16 cellular contexts compared by ENCODE assay signal in the genomic region with DNA sequence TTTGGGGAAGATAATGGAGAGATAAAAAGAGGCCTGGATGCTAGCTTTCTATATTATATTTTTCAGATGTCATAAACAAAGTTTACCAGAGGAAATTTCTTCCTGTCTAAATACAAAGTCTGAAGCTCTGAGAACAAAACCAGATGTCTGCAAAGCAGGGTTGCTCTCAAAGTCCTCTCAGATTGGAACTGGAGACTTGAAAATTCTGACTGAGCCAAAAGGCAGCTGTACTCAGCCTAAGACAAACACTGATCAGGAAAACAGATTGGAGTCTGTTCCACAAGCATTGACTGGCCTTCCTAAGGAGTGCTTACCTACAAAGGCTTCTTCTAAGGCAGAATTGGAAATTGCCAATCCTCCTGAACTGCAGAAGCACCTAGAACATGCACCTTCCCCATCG.
"Had no signal": no experiment of that assay in that cellular context is flagged by ENCODE, and none has a peak within 500 bp of the region (broad histone marks: within the 10 kb centered on the region; RNA-seq: fewer than 3 reads in every experiment).

No MANE protein-coding gene starts in this region.

- H3K9me3 Mint-ChIP-seq: neural crest cell; stimulated activated naive B cell treated with anti-CD40 and anti-IgM and Interleukin-4, amounts not matched to agents 10 μg/mL and 1 μg/mL and 100 μg/mL, for 72 hours had no signal

- FAIRE-seq: astrocyte had no signal

- DNase-seq: activated CD4-positive, alpha-beta T cell treated with anti-CD3 and anti-CD28 coated beads for 4 hours; erythroblast; left cardiac atrium; lower lobe of right lung; stimulated activated CD4-positive, alpha-beta T cell treated with anti-CD3 and anti-CD28 coated beads, Interleukin-15, amount 100 ng/mL, for 24 hours; stimulated activated CD4-positive, alpha-beta T cell treated with anti-CD3 and anti-CD28 coated beads, Interleukin-4, amount 100 ng/mL, for 1 hour; stimulated activated naive B cell treated with anti-CD40 and anti-IgM and Interleukin-4, amounts not matched to agents 10 μg/mL and 1 μg/mL and 100 μg/mL, for 72 hours; substantia nigra; T1000 had no signal

- H3K9me3 ChIP-seq: lower lobe of right lung, tibial nerve, vagina had no signal

- H3K27me3 ChIP-seq: cardiac muscle cell, tibial nerve, vagina had no signal

- H3K27ac Mint-ChIP-seq: stimulated activated naive B cell treated with anti-CD40 and anti-IgM and Interleukin-4, amounts not matched to agents 10 μg/mL and 1 μg/mL and 100 μg/mL, for 72 hours had no signal

- H3K4me3 ChIP-seq: cardiac muscle cell, lower lobe of right lung, SK-N-MC, skin epidermis, tibial nerve, vagina had no signal

- H3K4me3 Mint-ChIP-seq: neural crest cell; stimulated activated naive B cell treated with anti-CD40 and anti-IgM and Interleukin-4, amounts not matched to agents 10 μg/mL and 1 μg/mL and 100 μg/mL, for 72 hours had no signal

- H3K27ac ChIP-seq: cardiac muscle cell, lower lobe of right lung, SK-N-MC, tibial nerve, vagina had no signal

- H3K4me1 ChIP-seq: lower lobe of right lung, vagina had no signal

- H3K27me3 Mint-ChIP-seq: stimulated activated naive B cell treated with anti-CD40 and anti-IgM and Interleukin-4, amounts not matched to agents 10 μg/mL and 1 μg/mL and 100 μg/mL, for 72 hours had no signal

- H3K4me1 Mint-ChIP-seq: neural crest cell had no signal
